ENCODE assay signal across 1 cellular context in genomic region chr16:73048292-73049050, GRCh38.
TF ChIP-seq lines count a peak whose summit lies in the region.

No MANE protein-coding gene starts in this region.

TF ChIP-seq in HepG2, 621 proteins besides CTCF, POLR2A, EP300 and RAD21 (continued from another document and continues in another):
- peak; percentile 37; the same call in 1 of the 2 replicates for TF ChIP-seq HNF1B (CRISPR knock-in tag; IDR thresholded peaks at IDR 0.05)
- TF ChIP-seq, protein P1, sequence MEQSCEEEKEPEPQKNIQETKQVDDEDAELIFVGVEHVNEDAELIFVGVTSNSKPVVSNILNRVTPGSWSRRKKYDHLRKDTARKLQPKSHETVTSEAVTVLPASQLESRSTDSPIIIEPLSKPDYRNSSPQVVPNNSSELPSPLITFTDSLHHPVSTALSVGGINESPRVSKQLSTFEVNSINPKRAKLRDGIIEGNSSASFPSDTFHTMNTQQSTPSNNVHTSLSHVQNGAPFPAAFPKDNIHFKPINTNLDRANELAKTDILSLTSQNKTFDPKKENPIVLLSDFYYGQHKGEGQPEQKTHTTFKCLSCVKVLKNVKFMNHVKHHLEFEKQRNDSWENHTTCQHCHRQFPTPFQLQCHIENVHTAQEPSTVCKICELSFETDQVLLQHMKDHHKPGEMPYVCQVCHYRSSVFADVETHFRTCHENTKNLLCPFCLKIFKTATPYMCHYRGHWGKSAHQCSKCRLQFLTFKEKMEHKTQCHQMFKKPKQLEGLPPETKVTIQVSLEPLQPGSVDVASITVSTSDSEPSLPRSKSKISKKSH (CRISPR knock-in tag; IDR thresholded peaks at IDR 0.05; ENCODE audit: borderline replicate concordance), result 0 out of 2 replicates have a peak, but pooled peaks have one; percentile 68
- TF ChIP-seq ZNF253 (CRISPR knock-in tag; IDR thresholded peaks at IDR 0.05; ENCODE audit: borderline replicate concordance), result no peak
- TF ChIP-seq ZNF296 (CRISPR knock-in tag; conservative IDR thresholded peaks at IDR 0.05), result no peak
- TF ChIP-seq, protein P2, sequence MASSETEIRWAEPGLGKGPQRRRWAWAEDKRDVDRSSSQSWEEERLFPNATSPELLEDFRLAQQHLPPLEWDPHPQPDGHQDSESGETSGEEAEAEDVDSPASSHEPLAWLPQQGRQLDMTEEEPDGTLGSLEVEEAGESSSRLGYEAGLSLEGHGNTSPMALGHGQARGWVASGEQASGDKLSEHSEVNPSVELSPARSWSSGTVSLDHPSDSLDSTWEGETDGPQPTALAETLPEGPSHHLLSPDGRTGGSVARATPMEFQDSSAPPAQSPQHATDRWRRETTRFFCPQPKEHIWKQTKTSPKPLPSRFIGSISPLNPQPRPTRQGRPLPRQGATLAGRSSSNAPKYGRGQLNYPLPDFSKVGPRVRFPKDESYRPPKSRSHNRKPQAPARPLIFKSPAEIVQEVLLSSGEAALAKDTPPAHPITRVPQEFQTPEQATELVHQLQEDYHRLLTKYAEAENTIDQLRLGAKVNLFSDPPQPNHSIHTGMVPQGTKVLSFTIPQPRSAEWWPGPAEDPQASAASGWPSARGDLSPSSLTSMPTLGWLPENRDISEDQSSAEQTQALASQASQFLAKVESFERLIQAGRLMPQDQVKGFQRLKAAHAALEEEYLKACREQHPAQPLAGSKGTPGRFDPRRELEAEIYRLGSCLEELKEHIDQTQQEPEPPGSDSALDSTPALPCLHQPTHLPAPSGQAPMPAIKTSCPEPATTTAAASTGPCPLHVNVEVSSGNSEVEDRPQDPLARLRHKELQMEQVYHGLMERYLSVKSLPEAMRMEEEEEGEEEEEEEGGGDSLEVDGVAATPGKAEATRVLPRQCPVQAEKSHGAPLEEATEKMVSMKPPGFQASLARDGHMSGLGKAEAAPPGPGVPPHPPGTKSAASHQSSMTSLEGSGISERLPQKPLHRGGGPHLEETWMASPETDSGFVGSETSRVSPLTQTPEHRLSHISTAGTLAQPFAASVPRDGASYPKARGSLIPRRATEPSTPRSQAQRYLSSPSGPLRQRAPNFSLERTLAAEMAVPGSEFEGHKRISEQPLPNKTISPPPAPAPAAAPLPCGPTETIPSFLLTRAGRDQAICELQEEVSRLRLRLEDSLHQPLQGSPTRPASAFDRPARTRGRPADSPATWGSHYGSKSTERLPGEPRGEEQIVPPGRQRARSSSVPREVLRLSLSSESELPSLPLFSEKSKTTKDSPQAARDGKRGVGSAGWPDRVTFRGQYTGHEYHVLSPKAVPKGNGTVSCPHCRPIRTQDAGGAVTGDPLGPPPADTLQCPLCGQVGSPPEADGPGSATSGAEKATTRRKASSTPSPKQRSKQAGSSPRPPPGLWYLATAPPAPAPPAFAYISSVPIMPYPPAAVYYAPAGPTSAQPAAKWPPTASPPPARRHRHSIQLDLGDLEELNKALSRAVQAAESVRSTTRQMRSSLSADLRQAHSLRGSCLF (CRISPR knock-in tag; IDR thresholded peaks at IDR 0.05; ENCODE audit: borderline replicate concordance), result no peak
- TF ChIP-seq SCMH1 (CRISPR knock-in tag; IDR thresholded peaks at IDR 0.05; ENCODE audit: borderline replicate concordance), result no peak
- TF ChIP-seq, protein P3, sequence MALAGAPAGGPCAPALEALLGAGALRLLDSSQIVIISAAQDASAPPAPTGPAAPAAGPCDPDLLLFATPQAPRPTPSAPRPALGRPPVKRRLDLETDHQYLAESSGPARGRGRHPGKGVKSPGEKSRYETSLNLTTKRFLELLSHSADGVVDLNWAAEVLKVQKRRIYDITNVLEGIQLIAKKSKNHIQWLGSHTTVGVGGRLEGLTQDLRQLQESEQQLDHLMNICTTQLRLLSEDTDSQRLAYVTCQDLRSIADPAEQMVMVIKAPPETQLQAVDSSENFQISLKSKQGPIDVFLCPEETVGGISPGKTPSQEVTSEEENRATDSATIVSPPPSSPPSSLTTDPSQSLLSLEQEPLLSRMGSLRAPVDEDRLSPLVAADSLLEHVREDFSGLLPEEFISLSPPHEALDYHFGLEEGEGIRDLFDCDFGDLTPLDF (CRISPR knock-in tag; IDR thresholded peaks at IDR 0.05), result peak; percentile 55; the same call in 1 of the 2 replicates
- TF ChIP-seq ZNF205 (CRISPR knock-in tag; IDR thresholded peaks at IDR 0.05), result peak; percentile 36; the same call in 1 of the 2 replicates
- TF ChIP-seq HDAC1 (CRISPR knock-in tag; IDR thresholded peaks at IDR 0.05), result peak; percentile 61
- TF ChIP-seq ZNF703 (CRISPR knock-in tag; IDR thresholded peaks at IDR 0.05; ENCODE audit: borderline replicate concordance), result no peak
- no peak for TF ChIP-seq PBX2 (CRISPR knock-in tag; IDR thresholded peaks at IDR 0.05)
- TF ChIP-seq, protein P4, sequence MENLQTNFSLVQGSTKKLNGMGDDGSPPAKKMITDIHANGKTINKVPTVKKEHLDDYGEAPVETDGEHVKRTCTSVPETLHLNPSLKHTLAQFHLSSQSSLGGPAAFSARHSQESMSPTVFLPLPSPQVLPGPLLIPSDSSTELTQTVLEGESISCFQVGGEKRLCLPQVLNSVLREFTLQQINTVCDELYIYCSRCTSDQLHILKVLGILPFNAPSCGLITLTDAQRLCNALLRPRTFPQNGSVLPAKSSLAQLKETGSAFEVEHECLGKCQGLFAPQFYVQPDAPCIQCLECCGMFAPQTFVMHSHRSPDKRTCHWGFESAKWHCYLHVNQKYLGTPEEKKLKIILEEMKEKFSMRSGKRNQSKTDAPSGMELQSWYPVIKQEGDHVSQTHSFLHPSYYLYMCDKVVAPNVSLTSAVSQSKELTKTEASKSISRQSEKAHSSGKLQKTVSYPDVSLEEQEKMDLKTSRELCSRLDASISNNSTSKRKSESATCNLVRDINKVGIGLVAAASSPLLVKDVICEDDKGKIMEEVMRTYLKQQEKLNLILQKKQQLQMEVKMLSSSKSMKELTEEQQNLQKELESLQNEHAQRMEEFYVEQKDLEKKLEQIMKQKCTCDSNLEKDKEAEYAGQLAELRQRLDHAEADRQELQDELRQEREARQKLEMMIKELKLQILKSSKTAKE (CRISPR knock-in tag; IDR thresholded peaks at IDR 0.05; ENCODE audit: borderline replicate concordance), result no peak
- TF ChIP-seq ARNT2 (CRISPR knock-in tag; IDR thresholded peaks at IDR 0.05; ENCODE audit: low read depth), result peak; percentile 58; the same call in 1 of the 2 replicates
- peak; percentile 55; the same call in 1 of the 2 replicates for TF ChIP-seq RORA (CRISPR knock-in tag; IDR thresholded peaks at IDR 0.05)
- TF ChIP-seq, protein P5, sequence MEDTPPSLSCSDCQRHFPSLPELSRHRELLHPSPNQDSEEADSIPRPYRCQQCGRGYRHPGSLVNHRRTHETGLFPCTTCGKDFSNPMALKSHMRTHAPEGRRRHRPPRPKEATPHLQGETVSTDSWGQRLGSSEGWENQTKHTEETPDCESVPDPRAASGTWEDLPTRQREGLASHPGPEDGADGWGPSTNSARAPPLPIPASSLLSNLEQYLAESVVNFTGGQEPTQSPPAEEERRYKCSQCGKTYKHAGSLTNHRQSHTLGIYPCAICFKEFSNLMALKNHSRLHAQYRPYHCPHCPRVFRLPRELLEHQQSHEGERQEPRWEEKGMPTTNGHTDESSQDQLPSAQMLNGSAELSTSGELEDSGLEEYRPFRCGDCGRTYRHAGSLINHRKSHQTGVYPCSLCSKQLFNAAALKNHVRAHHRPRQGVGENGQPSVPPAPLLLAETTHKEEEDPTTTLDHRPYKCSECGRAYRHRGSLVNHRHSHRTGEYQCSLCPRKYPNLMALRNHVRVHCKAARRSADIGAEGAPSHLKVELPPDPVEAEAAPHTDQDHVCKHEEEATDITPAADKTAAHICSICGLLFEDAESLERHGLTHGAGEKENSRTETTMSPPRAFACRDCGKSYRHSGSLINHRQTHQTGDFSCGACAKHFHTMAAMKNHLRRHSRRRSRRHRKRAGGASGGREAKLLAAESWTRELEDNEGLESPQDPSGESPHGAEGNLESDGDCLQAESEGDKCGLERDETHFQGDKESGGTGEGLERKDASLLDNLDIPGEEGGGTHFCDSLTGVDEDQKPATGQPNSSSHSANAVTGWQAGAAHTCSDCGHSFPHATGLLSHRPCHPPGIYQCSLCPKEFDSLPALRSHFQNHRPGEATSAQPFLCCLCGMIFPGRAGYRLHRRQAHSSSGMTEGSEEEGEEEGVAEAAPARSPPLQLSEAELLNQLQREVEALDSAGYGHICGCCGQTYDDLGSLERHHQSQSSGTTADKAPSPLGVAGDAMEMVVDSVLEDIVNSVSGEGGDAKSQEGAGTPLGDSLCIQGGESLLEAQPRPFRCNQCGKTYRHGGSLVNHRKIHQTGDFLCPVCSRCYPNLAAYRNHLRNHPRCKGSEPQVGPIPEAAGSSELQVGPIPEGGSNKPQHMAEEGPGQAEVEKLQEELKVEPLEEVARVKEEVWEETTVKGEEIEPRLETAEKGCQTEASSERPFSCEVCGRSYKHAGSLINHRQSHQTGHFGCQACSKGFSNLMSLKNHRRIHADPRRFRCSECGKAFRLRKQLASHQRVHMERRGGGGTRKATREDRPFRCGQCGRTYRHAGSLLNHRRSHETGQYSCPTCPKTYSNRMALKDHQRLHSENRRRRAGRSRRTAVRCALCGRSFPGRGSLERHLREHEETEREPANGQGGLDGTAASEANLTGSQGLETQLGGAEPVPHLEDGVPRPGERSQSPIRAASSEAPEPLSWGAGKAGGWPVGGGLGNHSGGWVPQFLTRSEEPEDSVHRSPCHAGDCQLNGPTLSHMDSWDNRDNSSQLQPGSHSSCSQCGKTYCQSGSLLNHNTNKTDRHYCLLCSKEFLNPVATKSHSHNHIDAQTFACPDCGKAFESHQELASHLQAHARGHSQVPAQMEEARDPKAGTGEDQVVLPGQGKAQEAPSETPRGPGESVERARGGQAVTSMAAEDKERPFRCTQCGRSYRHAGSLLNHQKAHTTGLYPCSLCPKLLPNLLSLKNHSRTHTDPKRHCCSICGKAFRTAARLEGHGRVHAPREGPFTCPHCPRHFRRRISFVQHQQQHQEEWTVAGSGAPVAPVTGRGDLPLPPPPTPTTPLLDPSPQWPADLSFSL (CRISPR knock-in tag; IDR thresholded peaks at IDR 0.05), result no peak
- peak; percentile 81; the same call in 1 of the 2 replicates for TF ChIP-seq ZNF564 (CRISPR knock-in tag; IDR thresholded peaks at IDR 0.05)
- TF ChIP-seq ZNF782 (CRISPR knock-in tag; IDR thresholded peaks at IDR 0.05; ENCODE audit: borderline replicate concordance), result no peak
- TF ChIP-seq SIX1 (CRISPR knock-in tag; IDR thresholded peaks at IDR 0.05; ENCODE audit: borderline replicate concordance), result no peak
- TF ChIP-seq MTF2 (CRISPR knock-in tag; IDR thresholded peaks at IDR 0.05; ENCODE audit: borderline replicate concordance), result peak; percentile 81; the same call in 1 of the 2 replicates
- TF ChIP-seq SSRP1 (CRISPR knock-in tag; IDR thresholded peaks at IDR 0.05), result no peak; the same call in 1 of the 2 replicates
- TF ChIP-seq PAF1 (CRISPR knock-in tag; IDR thresholded peaks at IDR 0.05), result no peak
- peak; percentile 88; the same call in 1 of the 2 replicates for TF ChIP-seq ZNF232 (CRISPR knock-in tag; IDR thresholded peaks at IDR 0.05; ENCODE audit: borderline replicate concordance)
- no peak for TF ChIP-seq ZNF841 (CRISPR knock-in tag; IDR thresholded peaks at IDR 0.05; ENCODE audit: borderline replicate concordance)
- TF ChIP-seq FIP1L1 (IDR thresholded peaks at IDR 0.05; ENCODE audit: borderline replicate concordance, insufficient read depth, low read depth, low read length), result no peak
- no peak for TF ChIP-seq ZNF772 (CRISPR knock-in tag; IDR thresholded peaks at IDR 0.05)
- no peak for TF ChIP-seq ZNF850 (CRISPR knock-in tag; conservative IDR thresholded peaks at IDR 0.05)
- no peak for TF ChIP-seq ZNF670 (CRISPR knock-in tag; IDR thresholded peaks at IDR 0.05; ENCODE audit: borderline replicate concordance)
- no peak for TF ChIP-seq ZNF556 (CRISPR knock-in tag; IDR thresholded peaks at IDR 0.05; ENCODE audit: borderline replicate concordance)
- TF ChIP-seq FOXA3 (CRISPR knock-in tag; IDR thresholded peaks at IDR 0.05), result peak; percentile 45; the same call in 1 of the 2 replicates
- TF ChIP-seq ZNF605 (CRISPR knock-in tag; IDR thresholded peaks at IDR 0.05), result no peak; the same call in 1 of the 2 replicates
- TF ChIP-seq ZNF18 (CRISPR knock-in tag; IDR thresholded peaks at IDR 0.05; ENCODE audit: insufficient replicate concordance), result peak; percentile 77
- TF ChIP-seq, protein P6, sequence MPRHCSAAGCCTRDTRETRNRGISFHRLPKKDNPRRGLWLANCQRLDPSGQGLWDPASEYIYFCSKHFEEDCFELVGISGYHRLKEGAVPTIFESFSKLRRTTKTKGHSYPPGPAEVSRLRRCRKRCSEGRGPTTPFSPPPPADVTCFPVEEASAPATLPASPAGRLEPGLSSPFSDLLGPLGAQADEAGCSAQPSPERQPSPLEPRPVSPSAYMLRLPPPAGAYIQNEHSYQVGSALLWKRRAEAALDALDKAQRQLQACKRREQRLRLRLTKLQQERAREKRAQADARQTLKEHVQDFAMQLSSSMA (CRISPR knock-in tag; IDR thresholded peaks at IDR 0.05), result no peak
- no peak for TF ChIP-seq SUZ12 (IDR thresholded peaks at IDR 0.05; ENCODE audit: low read depth, low read length)
- no peak for TF ChIP-seq HOXA7 (CRISPR knock-in tag; IDR thresholded peaks at IDR 0.05)
- TF ChIP-seq IKZF1 (IDR thresholded peaks at IDR 0.05), result no peak
- no peak for TF ChIP-seq BATF2 (CRISPR knock-in tag; IDR thresholded peaks at IDR 0.05)
